19 cellular contexts compared by ENCODE assay signal in genomic region chr13:99467764-99468163, GRCh38. TPM values are rescaled to one million over a fixed set of nuclear protein-coding genes. Genes with fewer than 3 reads are reported as not detected.
DNase-seq lines count a peak whose midpoint lies in the region; ATAC-seq, FAIRE-seq and TF ChIP-seq lines count a peak whose summit lies in the region.
"Had no signal": no experiment of that assay in that cellular context is flagged by ENCODE, and none has a peak within 500 bp of the region (broad histone marks: within the 10 kb centered on the region; RNA-seq: fewer than 3 reads in every experiment).

No MANE protein-coding gene starts in this region.

- 0 out of 3 replicates have a peak overlapping the region, but pooled peaks have one; percentile 12 for H3K4me2 ChIP-seq in A549

- no peak overlapping the region for H3K27ac ChIP-seq in A549
- no peak overlapping the region for H3K27ac ChIP-seq in foreskin keratinocyte
- H3K27ac ChIP-seq: gastrocnemius medialis had no signal

- FAIRE-seq in A549 (lab: Jason Lieb, UNC) (no peak), D721Med (lab: Jason Lieb, UNC) (no peak)
- FAIRE-seq: G401.6 had no signal

- H3K27me3 ChIP-seq in foreskin keratinocyte, result peaks cover 7% of the 10 kb centered on the region

- no peak for TF ChIP-seq EP300 in A549 (IDR thresholded peaks at IDR 0.05)

- DNase-seq in A549 (ENCODE audit: low read depth in 1 of 2, low spot score in 1 of 2) (peak in 1 of 2 experiments; percentile 17), HCEC 1CT (peak; percentile 48), amniotic epithelial cell (ENCODE audit: low read depth) (peak; percentile 81), foreskin keratinocyte (peak in 1 of 2 donors; percentile 66), D721Med (ENCODE audit: insufficient read length, low spot score) (no peak), NCI-H524 treated with DMSO at 0.1 percent for 48 hours (lab: John Stamatoyannopoulos, UW) (no peak), medulla oblongata (ENCODE audit: extremely low spot score) (no peak)
- DNase-seq: activated CD8-positive, alpha-beta T cell treated with anti-CD3 and anti-CD28 coated beads, Interleukin-2, amount 10 ng/mL, durations not matched to agents 7 days and 5 days; activated naive CD4-positive, alpha-beta T cell treated with anti-CD3 and anti-CD28 coated beads for 36 hours; BE2C; gastrocnemius medialis; islet precursor cell; NCI-H1048; NCI-H524; SHP77 treated with DMSO at 0.1 percent for 48 hours; stimulated activated CD4-positive, alpha-beta T cell treated with anti-CD3 and anti-CD28 coated beads, Interleukin-4, amount 100 ng/mL, for 1 hour; stimulated activated naive B cell treated with anti-CD40 and anti-IgM and Interleukin-4, amounts not matched to agents 10 μg/mL and 1 μg/mL and 100 μg/mL, for 72 hours had no signal

- no peaks in the 10 kb centered on the region for H3K4me1 ChIP-seq in A549
- peaks cover 5% of the 10 kb centered on the region for H3K4me1 ChIP-seq in foreskin keratinocyte
- H3K4me1 ChIP-seq: BE2C, gastrocnemius medialis had no signal

- TF ChIP-seq CTCF in A549 (IDR thresholded peaks at IDR 0.05) (no peak), foreskin keratinocyte (conservative IDR thresholded peaks at IDR 0.05) (no peak), D721Med (IDR thresholded peaks at IDR 0.05; ENCODE audit: insufficient read depth, missing control alignments) (no peak)

- no peak overlapping the region for H3K4me3 ChIP-seq in A549
- H3K4me3 ChIP-seq: gastrocnemius medialis had no signal

- POLR2A ChIA-PET in A549 (lab: Yijun Ruan, JAX), result interaction anchor here (0.6 to 0.7 kb wide), 2 partner anchors 142 to 233 kb away, joined by 3 read pairs; no protein-coding TSS in a partner anchor

- CTCF ChIA-PET in A549 (lab: Yijun Ruan, JAX), result interaction anchor here (0.7 to 2.3 kb wide), 2 partner anchors 14 to 743 kb away, joined by 3 to 5 read pairs; no protein-coding TSS in a partner anchor

- H3K9me3 ChIP-seq in A549, result 0 out of 3 replicates have a peak, but pooled peaks cover 6% of the 10 kb centered on the region
- H3K9me3 ChIP-seq: BE2C, gastrocnemius medialis had no signal

- no peak for TF ChIP-seq POLR2A in A549 (IDR thresholded peaks at IDR 0.05; ENCODE audit: low read length)

- ATAC-seq in A549, result peak in 1 of 2 experiments; percentile 64; a peak in 4 of 6 replicates
- ATAC-seq in foreskin keratinocyte, result peak; percentile 89
- no peak for ATAC-seq in HG03457 (IDR thresholded peaks at IDR 0.05; ENCODE audit: unreplicated experiment)
- ATAC-seq: activated CD8-positive, alpha-beta T cell treated with anti-CD3 and anti-CD28 coated beads, Interleukin-2, amount 10 ng/mL, durations not matched to agents 7 days and 5 days; gastrocnemius medialis; stimulated activated naive B cell treated with anti-CD40 and anti-IgM and Interleukin-4, amounts not matched to agents 10 μg/mL and 1 μg/mL and 100 μg/mL, for 72 hours had no signal

- no peak for TF ChIP-seq RAD21 in A549 (conservative IDR thresholded peaks at IDR 0.05 in 1 of 2, IDR thresholded peaks at IDR 0.05 in 1 of 2)

- WGBS in A549 (ENCODE audit: missing lambda C conversion rate), result 25% methylated on average over 4 of the region's 4 CpGs

TF ChIP-seq in A549, 52 proteins besides CTCF, POLR2A, EP300 and RAD21:
- TF ChIP-seq NPAS2 (CRISPR knock-in tag; IDR thresholded peaks at IDR 0.05; ENCODE audit: borderline replicate concordance), result no peak
- TF ChIP-seq ZSCAN20 (CRISPR knock-in tag; IDR thresholded peaks at IDR 0.05), result no peak
- TF ChIP-seq, protein P1, sequence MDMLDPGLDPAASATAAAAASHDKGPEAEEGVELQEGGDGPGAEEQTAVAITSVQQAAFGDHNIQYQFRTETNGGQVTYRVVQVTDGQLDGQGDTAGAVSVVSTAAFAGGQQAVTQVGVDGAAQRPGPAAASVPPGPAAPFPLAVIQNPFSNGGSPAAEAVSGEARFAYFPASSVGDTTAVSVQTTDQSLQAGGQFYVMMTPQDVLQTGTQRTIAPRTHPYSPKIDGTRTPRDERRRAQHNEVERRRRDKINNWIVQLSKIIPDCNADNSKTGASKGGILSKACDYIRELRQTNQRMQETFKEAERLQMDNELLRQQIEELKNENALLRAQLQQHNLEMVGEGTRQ (IDR thresholded peaks at IDR 0.05), result no peak
- TF ChIP-seq ZNF302 (CRISPR knock-in tag; IDR thresholded peaks at IDR 0.05), result no peak
- TF ChIP-seq JUN (IDR thresholded peaks at IDR 0.05), result no peak
- TF ChIP-seq KDM5A (IDR thresholded peaks at IDR 0.05), result no peak
- no peak for TF ChIP-seq FOXS1 (CRISPR knock-in tag; IDR thresholded peaks at IDR 0.05)

RNA-seq across cellular contexts. Expression of gene TM9SF2, which starts 33.5 kb away (rescaled TPM):
- 88.2 and 114 TPM in 2 replicates for polyA plus RNA-seq in A549 (2011; rRNA removed)
- polyA plus RNA-seq in A549 (2012; cell fraction: cytosol; rRNA removed), result 14.9 and 18.4 TPM in 2 replicates
- polyA plus RNA-seq in A549 (2012; cell fraction: nucleus; rRNA removed), result 18.4 and 28.1 TPM in 2 replicates
- polyA plus RNA-seq in A549 (2017; fragmentation: RNase III; extraction: RNeasy Plus Mini Kit Qiagen cat#74134 plus additional on column Dnase treatment), result 52.5 to 61.4 TPM (median 58.8 TPM) in 3 replicates
- 51.9 and 52.6 TPM in 2 replicates for polyA minus RNA-seq in A549 (2011; rRNA and poly(A)+ RNA removed)
- total RNA-seq in foreskin keratinocyte, result 96.6 and 121 TPM in 2 replicates
- 51.5 and 52.5 TPM in 2 replicates for polyA plus RNA-seq in foreskin keratinocyte

Comparison
In these comparisons a context has a peak if more than half of its experiments do, and no peak if none do; other contexts are left out.
1. DNase-seq: peak in HCEC 1CT (single experiment) and amniotic epithelial cell (single experiment); none in D721Med (single experiment), NCI-H524 treated with DMSO at 0.1 percent for 48 hours (single experiment) and medulla oblongata (single experiment).